ENCODE assay signal across 8 cellular contexts in the genomic region with DNA sequence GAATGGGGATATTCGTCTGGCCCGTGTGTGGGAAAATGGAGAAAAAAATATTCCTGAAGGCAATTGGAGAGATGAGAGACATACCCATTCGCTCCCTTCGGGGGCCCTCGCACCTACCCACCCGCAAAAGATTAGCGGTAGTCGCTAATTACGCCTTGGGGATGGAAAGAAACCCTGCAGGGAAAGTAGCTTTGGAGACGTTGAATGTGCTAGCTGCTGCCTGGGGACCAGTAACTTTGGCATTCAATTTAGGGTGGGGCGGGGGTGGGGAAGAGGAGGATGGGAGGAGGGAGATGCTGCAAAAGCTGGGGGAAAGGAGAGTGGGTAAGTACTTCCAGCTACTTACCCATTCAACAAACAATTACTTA. TPM values are rescaled to one million over a fixed set of nuclear protein-coding genes. Genes with fewer than 3 reads are reported as not detected.
DNase-seq lines count a peak whose midpoint lies in the region; ATAC-seq, FAIRE-seq and TF ChIP-seq lines count a peak whose summit lies in the region.

No MANE protein-coding gene starts in this region.

- H3K27me3 ChIP-seq in CD8-positive, alpha-beta T cell (ENCODE audit: insufficient read depth, low read length) = no peaks in the 10 kb centered on the region
- no peaks in the 10 kb centered on the region for H3K27me3 ChIP-seq in HL-60 (ENCODE audit: insufficient read depth, poor library complexity, severe bottlenecking)
- peaks cover 0 to 12% (median 0%) of the 10 kb centered on the region in 4 donors for H3K27me3 ChIP-seq in pancreas
- no peaks in the 10 kb centered on the region for H3K27me3 ChIP-seq in adrenal gland

- no peak for DNase-seq in CD8-positive, alpha-beta T cell
- DNase-seq in HL-60 (ENCODE audit: low read depth in 1 of 2, low spot score in 1 of 2) (no peak), pancreas (no peak), adrenal gland (no peak), lower leg skin (ENCODE audit: low spot score in 2 of 2) (no peak)
- DNase-seq in effector memory CD8-positive, alpha-beta T cell = no peak
- no peak for DNase-seq in stimulated activated naive CD4-positive, alpha-beta T cell (lab: John Stamatoyannopoulos, UW)

- no peak for TF ChIP-seq CTCF in CD8-positive, alpha-beta T cell (IDR thresholded peaks at IDR 0.05)
- TF ChIP-seq CTCF in HL-60 (IDR thresholded peaks at IDR 0.05; ENCODE audit: insufficient read depth, low read length) (no peak), pancreas (IDR thresholded peaks at IDR 0.05) (no peak), adrenal gland (IDR thresholded peaks at IDR 0.05) (no peak), lower leg skin (IDR thresholded peaks at IDR 0.05) (no peak)

- peak; percentile 6 for ATAC-seq in CD8-positive, alpha-beta T cell
- ATAC-seq in GM21447 (IDR thresholded peaks at IDR 0.05; ENCODE audit: unreplicated experiment) (peak; percentile 26), pancreas (peak in 2 of 4 donors; percentile 4 to 20)
- no peak for ATAC-seq in effector memory CD8-positive, alpha-beta T cell (replicated peaks)

- CTCF ChIA-PET in CD8-positive, alpha-beta T cell (lab: Charles Lee) = interaction anchor here (1.3 kb wide), 1 partner anchor 550 kb away, joined by 4 read pairs; no protein-coding TSS in a partner anchor

- intact Hi-C loops in CD8-positive, alpha-beta T cell (cut with DNase I, micrococcal nuclease) = loop anchor here (1.0 to 10.0 kb wide), 9 partner anchors 58 to 1412 kb away; a partner anchor contains a TSS
- intact Hi-C loops in pancreas (cut with DNase I) (no loop called here), adrenal gland (cut with DNase I) (no loop called here), lower leg skin (cut with DNase I; ENCODE audit: low total_unique reads) (no loop called here)

- peaks cover 13% of the 10 kb centered on the region for H3K36me3 Mint-ChIP-seq in CD8-positive, alpha-beta T cell
- H3K36me3 Mint-ChIP-seq in effector memory CD8-positive, alpha-beta T cell (ENCODE audit: insufficient read depth) = no peaks in the 10 kb centered on the region

- no peaks in the 10 kb centered on the region for H3K9me3 ChIP-seq in CD8-positive, alpha-beta T cell (ENCODE audit: low read length)
- H3K9me3 ChIP-seq in pancreas = no peaks in the 10 kb centered on the region
- H3K9me3 ChIP-seq in adrenal gland (replicated peaks in 1 of 3) = no peaks in the 10 kb centered on the region

- no peaks in the 10 kb centered on the region for H3K27me3 Mint-ChIP-seq in CD8-positive, alpha-beta T cell (ENCODE audit: low read depth)
- H3K27me3 Mint-ChIP-seq in effector memory CD8-positive, alpha-beta T cell = no peaks in the 10 kb centered on the region

- no peak overlapping the region for H3K27ac ChIP-seq in CD8-positive, alpha-beta T cell (ENCODE audit: low read depth, low read length)
- no peak overlapping the region for H3K27ac ChIP-seq in HL-60 (replicated peaks)
- H3K27ac ChIP-seq in pancreas = no peak overlapping the region
- H3K27ac ChIP-seq in adrenal gland = no peak overlapping the region

- FAIRE-seq in pancreas (lab: Jason Lieb, UNC) = no peak

- H3K4me3 Mint-ChIP-seq in CD8-positive, alpha-beta T cell = peak overlapping the region; percentile 95
- peak overlapping the region; percentile 95 to 99 for H3K4me3 Mint-ChIP-seq in effector memory CD8-positive, alpha-beta T cell

- H3K36me3 ChIP-seq in CD8-positive, alpha-beta T cell (ENCODE audit: insufficient read depth, low read length) = no peaks in the 10 kb centered on the region
- H3K36me3 ChIP-seq in pancreas = no peaks in the 10 kb centered on the region
- no peaks in the 10 kb centered on the region for H3K36me3 ChIP-seq in adrenal gland (replicated peaks in 1 of 2)

- peak overlapping the region; percentile 91 for H3K27ac Mint-ChIP-seq in CD8-positive, alpha-beta T cell
- H3K27ac Mint-ChIP-seq in effector memory CD8-positive, alpha-beta T cell = peak overlapping the region; percentile 69 to 95

- H3K4me1 ChIP-seq in CD8-positive, alpha-beta T cell (ENCODE audit: insufficient read depth, low read length) = peaks cover 10% of the 10 kb centered on the region
- H3K4me1 ChIP-seq in pancreas (no peaks in the 10 kb centered on the region), adrenal gland (replicated peaks in 1 of 2) (peaks cover 0 to 4% of the 10 kb centered on the region in 2 donors)

- H3K9me3 Mint-ChIP-seq in CD8-positive, alpha-beta T cell = peaks cover 4% of the 10 kb centered on the region
- no peaks in the 10 kb centered on the region for H3K9me3 Mint-ChIP-seq in effector memory CD8-positive, alpha-beta T cell

- TF ChIP-seq POLR2A in adrenal gland (IDR thresholded peaks at IDR 0.05) (no peak), lower leg skin (IDR thresholded peaks at IDR 0.05) (no peak)

- peak overlapping the region; percentile 81 for H3K4me3 ChIP-seq in CD8-positive, alpha-beta T cell (ENCODE audit: low read depth, low read length)
- H3K4me3 ChIP-seq in HL-60 (replicated peaks; ENCODE audit: insufficient read depth, low read length) = peak overlapping the region; percentile 69
- H3K4me3 ChIP-seq in pancreas = peak overlapping the region; percentile 27 to 56 (median 37)
- H3K4me3 ChIP-seq in adrenal gland = peak overlapping the region in 1 of 4 donors; percentile 71
- H3K4me3 ChIP-seq in lower leg skin (ENCODE audit: low read depth, poor library complexity, severe bottlenecking) = no peak overlapping the region

- POLR2A ChIA-PET in CD8-positive, alpha-beta T cell (lab: Charles Lee) = interaction anchor here (0.9 kb wide), 1 partner anchor 58 kb away, joined by 4 read pairs; a partner anchor contains a TSS

- 6 to 21% methylated on average over 11 of the region's 11 CpGs for WGBS in pancreas, 2 donors
- 4 to 32% (median 13%) methylated on average over 11 of the region's 11 CpGs for WGBS in adrenal gland, 4 donors
- WGBS in lower leg skin, 2 donors = 4 to 27% methylated on average over 11 of the region's 11 CpGs

- peaks cover 28% of the 10 kb centered on the region for H3K4me1 Mint-ChIP-seq in CD8-positive, alpha-beta T cell (ENCODE audit: low read depth)
- H3K4me1 Mint-ChIP-seq in effector memory CD8-positive, alpha-beta T cell (ENCODE audit: low read depth in 2 of 2) = peaks cover 10 to 15% of the 10 kb centered on the region in 2 donors

RNA-seq across cellular contexts. Expression of a gene that starts 0.4 kb away (rescaled TPM):
- 1 to 10 TPM; 3.2 to 6.5 TPM for total RNA-seq in CD8-positive, alpha-beta T cell
- total RNA-seq in pancreas (1 to 10 TPM; 2.7 to 5.6 (median 4.0) TPM), adrenal gland (10 to 100 TPM in 6 of 8 donors, 1 to 10 TPM in 2; 7.5 to 18.3 (median 13.3) TPM), lower leg skin (10 to 100 TPM in 1 of 4 donors, 1 to 10 TPM in 3; 4.8 to 10.3 (median 5.2) TPM)
- polyA plus RNA-seq in pancreas (1 to 10 TPM; 2.2 to 4.2 TPM), adrenal gland (10 to 100 TPM in 1 of 3 donors, 1 to 10 TPM in 2; 6.1 to 11.3 (median 6.3) TPM)

RNA-seq across cellular contexts. Expression of a gene that starts 58.0 kb away (rescaled TPM):
- total RNA-seq in CD8-positive, alpha-beta T cell = 1 to 10 TPM; 2.1 to 2.4 TPM
- total RNA-seq in pancreas (under 1 TPM; 0.40 to 0.79 (median 0.56) TPM), adrenal gland (1 to 10 TPM in 5 of 8 donors, under 1 TPM in 3; 0.48 to 1.9 (median 1.6) TPM), lower leg skin (under 1 TPM; 0.13 to 0.74 (median 0.46) TPM)
- polyA plus RNA-seq in pancreas (under 1 TPM; 0.15 to 0.38 TPM), adrenal gland (1 to 10 TPM in 1 of 3 donors, under 1 TPM in 2; 0.24 to 1.0 (median 0.40) TPM)

Comparison
In these comparisons a context has a peak if more than half of its experiments do, and no peak if none do; other contexts are left out.
1. intact Hi-C loops: an anchor here in CD8-positive, alpha-beta T cell (1.0 to 10.0 kb wide); none called in pancreas, adrenal gland and lower leg skin.